8 cellular contexts compared by ENCODE assay signal in the genomic region with DNA sequence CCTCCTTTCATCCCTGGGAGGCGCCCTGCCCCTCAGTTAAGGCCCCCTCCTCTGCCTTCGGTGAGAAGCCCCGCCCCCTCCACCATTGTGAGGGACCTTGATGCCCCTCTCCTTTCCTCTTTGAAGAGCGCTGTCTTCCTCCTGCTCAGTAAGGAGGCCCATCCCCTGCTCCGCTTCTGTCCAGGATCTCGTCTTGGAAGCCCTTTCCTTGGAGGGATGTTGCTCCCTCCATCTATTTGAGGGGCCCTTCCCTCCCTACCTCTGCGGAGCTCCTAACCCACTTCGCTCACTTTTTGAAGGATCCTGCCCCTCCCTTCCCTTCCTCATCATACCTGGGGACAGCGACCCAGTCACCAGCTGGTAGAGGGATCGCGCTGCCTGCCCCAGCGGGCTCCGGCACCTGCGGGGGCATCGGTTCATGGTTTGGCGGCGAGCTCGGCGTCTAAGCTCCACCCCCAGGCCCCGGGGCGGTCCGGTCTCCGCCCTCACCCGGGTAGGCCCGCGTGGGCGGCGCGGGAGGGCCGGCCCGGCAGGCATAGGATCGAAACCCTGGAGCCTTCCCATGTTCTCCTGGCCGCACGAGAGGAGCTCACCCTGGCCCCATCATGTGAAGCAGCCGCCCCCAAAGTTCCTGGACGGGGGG. TPM values are rescaled to one million over a fixed set of nuclear protein-coding genes. Genes with fewer than 3 reads are reported as not detected.
DNase-seq lines count a peak whose midpoint lies in the region; ATAC-seq and TF ChIP-seq lines count a peak whose summit lies in the region.

No MANE protein-coding gene starts in this region.

- TF ChIP-seq POLR2A in gastroesophageal sphincter (IDR thresholded peaks at IDR 0.05) (no peak), prostate gland (IDR thresholded peaks at IDR 0.05) (no peak)

- H3K36me3 ChIP-seq in gastroesophageal sphincter (no peaks in the 10 kb centered on the region), prostate gland (no peaks in the 10 kb centered on the region)

- H3K27ac ChIP-seq in gastroesophageal sphincter (no peak overlapping the region), prostate gland (no peak overlapping the region)

- no peak for TF ChIP-seq EP300 in gastroesophageal sphincter (IDR thresholded peaks at IDR 0.05)

- 45 to 49% methylated on average over 5 to 7 of the region's 36 CpGs for WGBS in gastroesophageal sphincter (ENCODE audit: low coverage in 1 of 2), 2 donors
- WGBS in prostate gland: 11% methylated on average over 30 of the region's 36 CpGs

- DNase-seq in GM12864 (ENCODE audit: low read depth) (no peak), NCI-H345 (lab: John Stamatoyannopoulos, UW) (peak; percentile 40), occipital lobe (lab: John Stamatoyannopoulos, UW) (peak; percentile 39), prostate gland (ENCODE audit: low spot score) (no peak)
- peak; percentile 54 for DNase-seq in activated effector memory CD4-positive, alpha-beta T cell treated with Interleukin-2 at 50 U/mL for 16 hours

- H3K9me3 ChIP-seq in gastroesophageal sphincter (no peaks in the 10 kb centered on the region), prostate gland (no peaks in the 10 kb centered on the region)

- no peak for TF ChIP-seq CTCF in GM12864 (IDR thresholded peaks at IDR 0.05; ENCODE audit: low read depth, low read length, missing control alignments)
- no peak for TF ChIP-seq CTCF in gastroesophageal sphincter (IDR thresholded peaks at IDR 0.05)
- TF ChIP-seq CTCF in prostate gland (IDR thresholded peaks at IDR 0.05): no peak

- ATAC-seq in gastroesophageal sphincter (peak; percentile 32), HG03108 (IDR thresholded peaks at IDR 0.05; ENCODE audit: unreplicated experiment) (no peak), HG03378 (IDR thresholded peaks at IDR 0.05; ENCODE audit: unreplicated experiment) (no peak)

- intact Hi-C loops in prostate gland (cut with DNase I): loop anchor here (5.0 kb wide), 1 partner anchor 173 kb away; no protein-coding TSS in a partner anchor

- peaks cover 0 to 41% (median 13%) of the 10 kb centered on the region in 3 donors for H3K4me1 ChIP-seq in gastroesophageal sphincter
- no peaks in the 10 kb centered on the region for H3K4me1 ChIP-seq in prostate gland (replicated peaks)

- H3K4me3 ChIP-seq in GM12864 (ENCODE audit: low read depth, low read length) (peak overlapping the region; percentile 46), gastroesophageal sphincter (peak overlapping the region in 1 of 2 donors; percentile 43), prostate gland (peak overlapping the region in 1 of 2 donors; percentile 20)

- H3K27me3 ChIP-seq in gastroesophageal sphincter (no peaks in the 10 kb centered on the region), prostate gland (replicated peaks; ENCODE audit: insufficient read depth) (no peaks in the 10 kb centered on the region)

RNA-seq across cellular contexts. Expression of gene KCNIP2, which starts 4.1 kb away (rescaled TPM):
- total RNA-seq in gastroesophageal sphincter (1 to 10 TPM in 1 of 4 donors, under 1 TPM in 2, not detected in 1; 0.78 to 2.4 (median 0.89) TPM), occipital lobe (6.9 TPM), prostate gland (1 to 10 TPM; 2.6 to 3.0 TPM)

RNA-seq across cellular contexts. Expression of gene OGA, which starts 21.3 kb away (rescaled TPM):
- total RNA-seq in gastroesophageal sphincter (100 to 1,000 TPM in 2 of 4 donors, 10 to 100 TPM in 2; 92.5 to 163 (median 115) TPM), occipital lobe (349 TPM), prostate gland (100 to 1,000 TPM in 1 of 2 donors, 10 to 100 TPM in 1; 82.5 to 143 TPM)

RNA-seq across cellular contexts. Expression of gene NPM3, which starts 56.3 kb away (rescaled TPM):
- total RNA-seq in gastroesophageal sphincter (10 to 100 TPM; 11.4 to 28.2 (median 21.8) TPM), occipital lobe (35.2 TPM), prostate gland (10 to 100 TPM; 43.7 to 47.4 TPM)

Comparison
In these comparisons a context has a peak if more than half of its experiments do, and no peak if none do; other contexts are left out.
1. DNase-seq: peak in NCI-H345 (single experiment), activated effector memory CD4-positive, alpha-beta T cell treated with Interleukin-2 at 50 U/mL for 16 hours (single experiment) and occipital lobe (single experiment); none in GM12864 (single experiment) and prostate gland (single experiment).